8 cellular contexts compared by ENCODE assay signal in the genomic region with DNA sequence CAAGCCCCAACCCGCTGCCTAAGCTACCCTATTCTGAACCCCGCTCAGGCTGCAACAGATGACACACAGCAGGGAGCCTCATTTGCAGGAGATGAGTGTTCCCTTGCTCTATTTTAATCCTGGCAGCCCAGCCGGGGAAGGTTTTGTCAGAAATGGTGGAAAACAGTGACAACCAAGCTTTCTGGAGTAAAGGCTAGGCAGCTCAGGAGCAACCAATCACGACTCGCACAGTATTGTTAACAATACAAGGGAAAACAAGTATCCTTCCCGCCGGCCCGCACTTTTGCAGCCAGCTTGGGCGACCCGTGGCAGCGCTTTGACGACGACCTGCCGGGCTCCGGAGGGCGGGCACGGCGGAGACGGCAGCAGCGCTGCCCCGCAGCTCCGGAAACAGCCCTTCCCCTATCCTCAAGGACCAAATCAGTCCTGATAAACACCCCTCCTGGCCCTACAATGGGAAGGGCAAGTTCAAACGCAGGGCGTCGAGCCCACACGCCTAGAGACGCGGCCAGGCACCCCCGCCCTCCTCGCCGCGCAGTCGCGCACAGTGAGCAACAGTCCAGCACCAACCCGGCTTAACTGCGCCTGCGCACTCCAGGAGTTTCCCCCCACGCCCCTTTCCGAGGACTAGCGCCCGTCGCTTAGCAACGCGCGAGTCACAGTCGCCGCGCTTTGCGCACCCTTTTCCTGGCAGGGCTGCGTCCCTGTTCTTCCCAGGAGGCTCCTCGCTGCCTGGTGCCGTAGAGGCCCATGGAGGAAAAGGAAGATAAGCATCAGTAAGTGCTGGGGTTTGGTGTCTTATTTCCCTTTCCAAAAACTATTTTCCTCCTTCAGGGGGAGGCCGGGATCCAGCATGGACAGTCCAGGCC.
DNase-seq lines count a peak whose midpoint lies in the region; ATAC-seq and TF ChIP-seq lines count a peak whose summit lies in the region.

No MANE protein-coding gene starts in this region.

- peak overlapping the region; percentile 72 for H2AFZ ChIP-seq in trophoblast cell (ENCODE audit: insufficient read depth, low read length, poor library complexity)

- TF ChIP-seq CTCF in GM12875 (IDR thresholded peaks at IDR 0.05; ENCODE audit: borderline replicate concordance, insufficient read depth, low read depth, low read length) (no peak), heart left ventricle (IDR thresholded peaks at IDR 0.05) (no peak), tibial nerve (IDR thresholded peaks at IDR 0.05) (peak in 2 of 5 experiments; percentile 24 to 31)

- DNase-seq in NCI-H1436 (lab: John Stamatoyannopoulos, UW) (peak; percentile 97), T-helper 1 cell (peak; percentile 69 to 88 (median 77)), amniotic epithelial cell (ENCODE audit: low read depth) (peak; percentile 78), heart left ventricle (peak; percentile 97 to 99 (median 98)), trophoblast cell (peak; percentile 93 to 96), tibial nerve (ENCODE audit: low spot score in 2 of 2) (peak; percentile 87 to 91)

- H3K79me1 ChIP-seq in trophoblast cell (ENCODE audit: low read length), result peaks cover 3% of the 10 kb centered on the region

- H3K27me3 ChIP-seq in heart left ventricle (no peaks in the 10 kb centered on the region), trophoblast cell (ENCODE audit: insufficient read depth, low read length) (no peaks in the 10 kb centered on the region), tibial nerve (no peaks in the 10 kb centered on the region)

- peak overlapping the region; percentile 91 for H4K8ac ChIP-seq in trophoblast cell (ENCODE audit: low read depth, low read length)

- H4K12ac ChIP-seq in trophoblast cell (ENCODE audit: low read depth, low read length), result peak overlapping the region; percentile 50

- H3K4me3 ChIP-seq in GM12875 (ENCODE audit: low read depth, low read length) (peak overlapping the region; percentile 26), heart left ventricle (peak overlapping the region; percentile 34 to 70 (median 59)), trophoblast cell (ENCODE audit: low read depth, low read length) (peak overlapping the region; percentile 76), tibial nerve (peak overlapping the region; percentile 51 to 78 (median 55))

- ATAC-seq in HG02840 (IDR thresholded peaks at IDR 0.05; ENCODE audit: low FRiP score, unreplicated experiment) (peak; percentile 87), heart left ventricle (peak; percentile 97 to 99 (median 98))

- H2AK5ac ChIP-seq in trophoblast cell (ENCODE audit: low read length), result no peak overlapping the region

- H3K4me2 ChIP-seq in trophoblast cell (ENCODE audit: low read length), result peak overlapping the region; percentile 93

- H3K9ac ChIP-seq in trophoblast cell (ENCODE audit: low read length), result peak overlapping the region; percentile 57

- H3K18ac ChIP-seq in trophoblast cell (ENCODE audit: low read length), result peak overlapping the region; percentile 67

- no peak overlapping the region for H2BK12ac ChIP-seq in trophoblast cell (ENCODE audit: low read length)

- TF ChIP-seq POLR2A in heart left ventricle (IDR thresholded peaks at IDR 0.05), result peak; percentile 78 to 93
- peak; percentile 93 to 95 for TF ChIP-seq POLR2A in tibial nerve (IDR thresholded peaks at IDR 0.05)

- intact Hi-C loops in heart left ventricle (cut with DNase I), result loop anchor here in 4 of 10 donors (5.0 to 10.0 kb wide), 3 partner anchors 123 to 184 kb away; partner anchors contain the start of gene SPTBN1 (in 1 of the 4)

- TF ChIP-seq EP300 in tibial nerve (IDR thresholded peaks at IDR 0.05), result peak; percentile 43 to 98

- peak overlapping the region; percentile 67 for H4K91ac ChIP-seq in trophoblast cell (ENCODE audit: low read depth, low read length)

- peak overlapping the region; percentile 56 for H2BK120ac ChIP-seq in trophoblast cell (ENCODE audit: insufficient read depth, low read length, poor library complexity)

- H3K14ac ChIP-seq in trophoblast cell (ENCODE audit: low read length), result peak overlapping the region; percentile 59

- H3K36me3 ChIP-seq in heart left ventricle (no peaks in the 10 kb centered on the region), trophoblast cell (ENCODE audit: control insufficient read depth in 1 of 2, insufficient read depth in 2 of 2, low read length in 2 of 2) (no peaks in the 10 kb centered on the region), tibial nerve (no peaks in the 10 kb centered on the region)

- 0 to 2% (median 1%) methylated on average over 35 to 53 of the region's 53 CpGs for WGBS in heart left ventricle, 4 donors
- WGBS in trophoblast cell (ENCODE audit: extremely low coverage, insufficient coverage, insufficient read length), result no CpG with 5 or more reads among the region's 53 CpGs
- WGBS in tibial nerve, 2 donors, result 0 to 1% methylated on average over 42 to 51 of the region's 53 CpGs

- H3K9me3 ChIP-seq in heart left ventricle (peaks cover 0 to 4% (median 0%) of the 10 kb centered on the region in 12 donors), trophoblast cell (ENCODE audit: insufficient read depth, low read depth, low read length) (no peaks in the 10 kb centered on the region), tibial nerve (peaks cover 0 to 5% (median 0%) of the 10 kb centered on the region in 4 donors)

- H2BK5ac ChIP-seq in trophoblast cell (ENCODE audit: low read depth, low read length, poor library complexity), result no peak overlapping the region

- no peaks in the 10 kb centered on the region for H3K79me2 ChIP-seq in trophoblast cell (ENCODE audit: control insufficient read depth, insufficient read depth, low read length, poor library complexity)

- peaks cover 3 to 30% (median 14%) of the 10 kb centered on the region in 12 donors for H3K4me1 ChIP-seq in heart left ventricle
- peaks cover 3 to 7% of the 10 kb centered on the region in 2 experiments for H3K4me1 ChIP-seq in trophoblast cell (ENCODE audit: control insufficient read depth in 1 of 2, insufficient read depth in 2 of 2, low read length in 2 of 2)
- peaks cover 0 to 18% (median 7%) of the 10 kb centered on the region in 4 donors for H3K4me1 ChIP-seq in tibial nerve

- no peak overlapping the region for H3K23ac ChIP-seq in trophoblast cell (ENCODE audit: low read length)

- H3K4ac ChIP-seq in trophoblast cell (ENCODE audit: low read depth, low read length), result no peak overlapping the region

- H3K27ac ChIP-seq in heart left ventricle (peak overlapping the region; percentile 87 to 96 (median 92)), trophoblast cell (ENCODE audit: low read depth, low read length) (no peak overlapping the region), tibial nerve (peak overlapping the region; percentile 81 to 98 (median 89))

Comparison
In these comparisons a context has a peak if more than half of its experiments do, and no peak if none do; other contexts are left out.
1. H3K4me3 ChIP-seq: peak in every context shown above with its lines; median percentile 76 in trophoblast cell; 59 in heart left ventricle; 55 in tibial nerve; 26 in GM12875.